Comparison of ENCODE assay signal across 8 cellular contexts in the genomic region with DNA sequence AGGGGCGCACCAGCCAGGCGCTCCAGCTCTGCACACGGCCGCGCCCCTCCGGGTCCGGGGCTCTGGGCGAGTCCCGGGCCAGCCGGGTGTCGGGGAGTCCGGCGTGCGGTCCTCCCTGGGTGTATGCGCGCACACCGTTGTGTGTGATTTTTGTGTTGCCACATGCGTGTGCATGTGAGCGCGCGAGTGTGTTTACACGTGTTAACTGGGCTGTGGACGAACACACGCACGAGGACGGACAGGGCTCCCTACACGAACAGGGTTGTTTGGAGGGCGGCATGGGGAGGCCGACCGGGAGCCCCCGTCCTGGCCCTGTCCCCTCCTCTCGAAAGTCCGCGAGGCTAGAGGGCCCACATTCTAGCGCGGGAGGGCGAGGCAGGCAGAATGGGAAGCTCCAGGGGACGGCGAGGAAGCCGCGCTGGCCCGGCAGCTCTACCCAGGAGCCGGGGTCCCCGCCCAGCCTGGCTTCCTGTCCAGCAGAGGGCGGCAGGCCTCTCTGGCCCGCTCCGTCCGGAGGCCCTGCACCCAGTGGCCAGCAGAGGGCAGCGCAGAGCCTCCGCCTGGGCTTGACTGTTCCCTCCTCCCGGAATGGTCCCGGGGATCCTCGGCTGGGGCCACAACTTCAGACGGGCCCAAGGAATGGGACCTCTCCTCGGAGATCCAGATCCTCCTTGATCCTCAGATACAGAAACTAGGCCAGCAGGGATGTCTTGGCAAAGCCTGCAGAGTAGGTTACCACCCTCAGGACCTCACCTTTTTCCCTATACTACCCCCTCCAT. TPM values are rescaled to one million over a fixed set of nuclear protein-coding genes. Genes with fewer than 3 reads are reported as not detected.
DNase-seq lines count a peak whose midpoint lies in the region; ATAC-seq and TF ChIP-seq lines count a peak whose summit lies in the region.

No MANE protein-coding gene starts in this region.

- H3K4me3 Mint-ChIP-seq in activated CD8-positive, alpha-beta memory T cell treated with anti-CD3 and anti-CD28 coated beads, Interleukin-2, amount 10 ng/mL, durations not matched to agents 7 days and 5 days = no peak overlapping the region
- peak overlapping the region; percentile 79 for H3K4me3 Mint-ChIP-seq in endothelial cell (ENCODE audit: unreplicated experiment)

- H3K36me3 ChIP-seq in mesodermal cell (ENCODE audit: control insufficient read depth, insufficient read depth, low read length) = no peaks in the 10 kb centered on the region

- H3K4me3 ChIP-seq in mesodermal cell (ENCODE audit: extremely low read depth, insufficient read depth, low read length, poor library complexity, severe bottlenecking) = peak overlapping the region; percentile 41

- WGBS in mesodermal cell (ENCODE audit: insufficient coverage in 2 of 2), 2 experiments = 1% methylated on average over 44 to 45 of the region's 55 CpGs

- no peaks in the 10 kb centered on the region for H3K9me3 Mint-ChIP-seq in activated CD8-positive, alpha-beta memory T cell treated with anti-CD3 and anti-CD28 coated beads, Interleukin-2, amount 10 ng/mL, durations not matched to agents 7 days and 5 days (ENCODE audit: low read depth)
- H3K9me3 Mint-ChIP-seq in endothelial cell (ENCODE audit: unreplicated experiment) = no peaks in the 10 kb centered on the region

- H3K27me3 Mint-ChIP-seq in activated CD8-positive, alpha-beta memory T cell treated with anti-CD3 and anti-CD28 coated beads, Interleukin-2, amount 10 ng/mL, durations not matched to agents 7 days and 5 days = peaks cover 69% of the 10 kb centered on the region
- peaks cover 2% of the 10 kb centered on the region for H3K27me3 Mint-ChIP-seq in endothelial cell (ENCODE audit: unreplicated experiment)

- peak; percentile 98 for TF ChIP-seq CTCF in endothelial cell (IDR thresholded peaks at IDR 0.05; ENCODE audit: unreplicated experiment)

- H3K27ac ChIP-seq in mesodermal cell (ENCODE audit: low read depth, low read length, severe bottlenecking) = no peak overlapping the region

- H3K4me1 ChIP-seq in mesodermal cell (ENCODE audit: control insufficient read depth, insufficient read depth, low read length, poor library complexity, severe bottlenecking) = peaks cover 19% of the 10 kb centered on the region

- H3K36me3 Mint-ChIP-seq in activated CD8-positive, alpha-beta memory T cell treated with anti-CD3 and anti-CD28 coated beads, Interleukin-2, amount 10 ng/mL, durations not matched to agents 7 days and 5 days = no peaks in the 10 kb centered on the region
- H3K36me3 Mint-ChIP-seq in endothelial cell (ENCODE audit: low read depth, unreplicated experiment) = no peaks in the 10 kb centered on the region

- H3K4me1 Mint-ChIP-seq in activated CD8-positive, alpha-beta memory T cell treated with anti-CD3 and anti-CD28 coated beads, Interleukin-2, amount 10 ng/mL, durations not matched to agents 7 days and 5 days = peaks cover 9% of the 10 kb centered on the region
- peaks cover 3% of the 10 kb centered on the region for H3K4me1 Mint-ChIP-seq in endothelial cell (ENCODE audit: unreplicated experiment)

- ATAC-seq in HG03175 (IDR thresholded peaks at IDR 0.05; ENCODE audit: unreplicated experiment) = peak; percentile 77
- peak; percentile 88 for ATAC-seq in activated CD8-positive, alpha-beta memory T cell treated with anti-CD3 and anti-CD28 coated beads, Interleukin-2, amount 10 ng/mL, durations not matched to agents 7 days and 5 days

- DNase-seq in activated gamma-delta T cell treated with Interleukin-2 at 50 U/mL for 16 hours (peak; percentile 31), activated gamma-delta T cell (lab: John Stamatoyannopoulos, UW) (no peak), NCI-H774 (lab: John Stamatoyannopoulos, UW) (peak; percentile 62), endothelial cell (ENCODE audit: low spot score) (peak; percentile 99)
- peak; percentile 74 for DNase-seq in activated CD8-positive, alpha-beta memory T cell treated with anti-CD3 and anti-CD28 coated beads, Interleukin-2, amount 10 ng/mL, durations not matched to agents 7 days and 5 days
- DNase-seq in stimulated activated CD8-positive, alpha-beta memory T cell treated with anti-CD3 and anti-CD28 coated beads, Interleukin-15, amount 100 ng/mL, for 1 hour (ENCODE audit: low read depth) = peak; percentile 24

- CTCF ChIA-PET in activated CD8-positive, alpha-beta memory T cell treated with anti-CD3 and anti-CD28 coated beads, Interleukin-2, amount 10 ng/mL, durations not matched to agents 7 days and 5 days (lab: Charles Lee) = interaction anchor here (0.6 to 5.1 kb wide), 18 partner anchors 9 to 970 kb away, joined by 3 to 39 read pairs (median 5); no protein-coding TSS in a partner anchor

- no peaks in the 10 kb centered on the region for H3K9me3 ChIP-seq in mesodermal cell (ENCODE audit: control insufficient read depth, low read length)

- H3K27ac Mint-ChIP-seq in activated CD8-positive, alpha-beta memory T cell treated with anti-CD3 and anti-CD28 coated beads, Interleukin-2, amount 10 ng/mL, durations not matched to agents 7 days and 5 days = no peak overlapping the region
- no peak overlapping the region for H3K27ac Mint-ChIP-seq in endothelial cell (ENCODE audit: unreplicated experiment)

RNA-seq across cellular contexts. Expression of a gene that starts 0.6 kb away (rescaled TPM):
- not detected for total RNA-seq in activated CD8-positive, alpha-beta memory T cell treated with anti-CD3 and anti-CD28 coated beads, Interleukin-2, amount 10 ng/mL, durations not matched to agents 7 days and 5 days
- 18.8 TPM for total RNA-seq in endothelial cell (ENCODE audit: unreplicated experiment)
- 25.1 TPM for polyA plus RNA-seq in mesodermal cell (2013, experiment 1 of 2)
- polyA plus RNA-seq in mesodermal cell (2013, experiment 2 of 2) = 20.0 TPM

Comparison
In these comparisons a context has a peak if more than half of its experiments do, and no peak if none do; other contexts are left out.
1. RNA of a gene that starts 0.6 kb away (total RNA-seq): 18.8 TPM in endothelial cell (single experiment); not detected in activated CD8-positive, alpha-beta memory T cell treated with anti-CD3 and anti-CD28 coated beads, Interleukin-2, amount 10 ng/mL, durations not matched to agents 7 days and 5 days; every median in the first group is over 10 times any median in the second.